Comparison of ENCODE assay signal across 1 cellular context in genomic region chr11:18384157-18384641, GRCh38.
A peak's percentile ranks its signal among the peaks of the same experiment; 100 is the strongest.
TF ChIP-seq lines count a peak whose summit lies in the region.

No MANE protein-coding gene starts in this region.

TF ChIP-seq in HCT116, 20 proteins besides CTCF, POLR2A, EP300 and RAD21 (continued from another document):
- TF ChIP-seq ZBTB33 (IDR thresholded peaks at IDR 0.05; ENCODE audit: extremely low read depth, insufficient replicate concordance, low read length) (no peak), POLR2AphosphoS5 (IDR thresholded peaks at IDR 0.05; ENCODE audit: low read depth, low read length) (peak; percentile 28), EZH2phosphoT487 (IDR thresholded peaks at IDR 0.05; ENCODE audit: borderline replicate concordance) (no peak), CEBPB (IDR thresholded peaks at IDR 0.05; ENCODE audit: low read depth) (no peak), ZFX (IDR thresholded peaks at IDR 0.05) (0 out of 2 replicates have a peak, but pooled peaks have one; percentile 20), JUND (IDR thresholded peaks at IDR 0.05) (no peak), ZNF274 (IDR thresholded peaks at IDR 0.05; ENCODE audit: low read depth, low read length) (no peak)
